21 cellular contexts compared by ENCODE assay signal in the genomic region with DNA sequence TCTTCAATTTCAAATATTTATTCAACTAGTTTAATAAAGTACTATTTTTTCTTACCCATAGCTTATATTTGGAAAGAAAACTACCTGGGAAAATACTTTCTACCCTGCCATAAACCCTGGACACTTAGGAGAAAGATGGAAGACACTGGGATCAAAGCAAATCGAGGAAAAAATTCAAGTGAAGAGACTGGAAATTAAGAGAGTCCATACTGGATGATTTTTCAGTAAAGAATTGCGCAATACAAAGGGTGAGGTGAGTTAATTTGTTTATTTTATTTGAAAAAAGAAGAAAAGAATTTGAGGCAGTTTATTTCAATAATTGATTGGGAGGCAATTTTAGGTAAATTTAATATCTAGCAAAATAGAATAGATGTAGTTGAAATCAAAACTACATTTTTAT.
DNase-seq lines count a peak whose midpoint lies in the region; ATAC-seq, FAIRE-seq and TF ChIP-seq lines count a peak whose summit lies in the region.
"Had no signal": no experiment of that assay in that cellular context is flagged by ENCODE, and none has a peak within 500 bp of the region (broad histone marks: within the 10 kb centered on the region; RNA-seq: fewer than 3 reads in every experiment).

No MANE protein-coding gene starts in this region.

- H3K9me3 ChIP-seq in A549 (no peaks in the 10 kb centered on the region), IMR-90 (ENCODE audit: control insufficient read depth, insufficient read depth, low read length) (no peaks in the 10 kb centered on the region), K562 (replicated peaks; ENCODE audit: control insufficient read depth, insufficient read depth, low read depth, low read length) (no peaks in the 10 kb centered on the region), H1 (ENCODE audit: insufficient read depth in 2 of 2, low read depth in 1 of 2, low read length in 1 of 2) (no peaks in the 10 kb centered on the region; a peak in 1 of 4 replicates), upper lobe of left lung (no peaks in the 10 kb centered on the region)
- H3K9me3 ChIP-seq: BLaER1 treated with 17β-estradiol and CSF1 and Interleukin-3, amounts not matched to agents 10 nM and 100 nM; Caco-2 had no signal

- TF ChIP-seq POLR2A in A549 (IDR thresholded peaks at IDR 0.05; ENCODE audit: low read length): no peak
- no peak for TF ChIP-seq POLR2A in IMR-90 (IDR thresholded peaks at IDR 0.05; ENCODE audit: low read depth, low read length)
- no peak for TF ChIP-seq POLR2A in K562 (conservative IDR thresholded peaks at IDR 0.05)
- TF ChIP-seq POLR2A in H1 (IDR thresholded peaks at IDR 0.05; ENCODE audit: control extremely low read depth in 1 of 2, low read depth in 2 of 2, low read length in 2 of 2): no peak
- no peak for TF ChIP-seq POLR2A in upper lobe of left lung (IDR thresholded peaks at IDR 0.05)
- TF ChIP-seq POLR2A in GM18505 (IDR thresholded peaks at IDR 0.05; ENCODE audit: borderline replicate concordance, extremely low read depth, insufficient read depth, insufficient read length): no peak

- H3K4me2 ChIP-seq in A549: no peak overlapping the region
- H3K4me2 ChIP-seq in IMR-90 (ENCODE audit: low read depth, low read length): no peak overlapping the region
- H3K4me2 ChIP-seq in K562 (ENCODE audit: insufficient read depth, low read length): no peak overlapping the region
- H3K4me2 ChIP-seq in H1 (ENCODE audit: insufficient read depth in 1 of 2, low read depth in 2 of 2, low read length in 2 of 2): no peak overlapping the region
- H3K4me2 ChIP-seq: BLaER1 treated with 17β-estradiol and CSF1 and Interleukin-3, amounts not matched to agents 10 nM and 100 nM had no signal

- no peak overlapping the region for H2BK5ac ChIP-seq in IMR-90 (ENCODE audit: low read depth, low read length, poor library complexity, severe bottlenecking)
- H2BK5ac ChIP-seq in H1 (ENCODE audit: low read depth, low read length): no peak overlapping the region

- H3K4me3 ChIP-seq in A549 (no peak overlapping the region), IMR-90 (ENCODE audit: insufficient read depth, low read depth, low read length) (no peak overlapping the region), K562 (no peak overlapping the region), H1 (ENCODE audit: extremely low read depth in 1 of 4, insufficient read depth in 2 of 4, low read depth in 3 of 4, low read length in 4 of 4) (no peak overlapping the region), upper lobe of left lung (no peak overlapping the region)
- H3K4me3 ChIP-seq: BLaER1 treated with 17β-estradiol and CSF1 and Interleukin-3, amounts not matched to agents 10 nM and 100 nM had no signal

- no peak for ATAC-seq in A549
- no peak for ATAC-seq in IMR-90 (ENCODE audit: low read depth)
- ATAC-seq in K562: no peak
- no peak for ATAC-seq in upper lobe of left lung (ENCODE audit: low FRiP score in 2 of 2)
- ATAC-seq in GM18505 (IDR thresholded peaks at IDR 0.05; ENCODE audit: unreplicated experiment): no peak
- ATAC-seq: CD8-positive, alpha-beta T cell had no signal

- H4K91ac ChIP-seq in IMR-90 (ENCODE audit: insufficient read depth, low read depth, low read length): no peak overlapping the region
- no peak overlapping the region for H4K91ac ChIP-seq in H1 (replicated peaks; ENCODE audit: insufficient read length, low read length)

- 5% methylated on average over 2 of the region's 2 CpGs for WGBS in A549 (ENCODE audit: missing lambda C conversion rate)
- 20 to 100% methylated on average over 1 of the region's 2 CpGs for whole genome bisulfite sequencing in IMR-90 (ENCODE audit: extremely low coverage in 2 of 2, insufficient read length in 1 of 2), 2 experiments
- 0% methylated on average over 2 of the region's 2 CpGs for whole genome bisulfite sequencing in K562 (ENCODE audit: insufficient coverage, low coverage, missing lambda C conversion rate)
- WGBS in H1 (ENCODE audit: extremely low coverage in 1 of 2, insufficient coverage in 1 of 2, insufficient read length in 1 of 2, insufficient replicate concordance in 2 of 2, low coverage in 1 of 2, low lambda C conversion rate in 2 of 2, missing lambda C conversion rate in 1 of 2), 2 experiments: 93 to 100% methylated on average over 1 to 2 of the region's 2 CpGs
- 86 to 87% methylated on average over 2 of the region's 2 CpGs for WGBS in upper lobe of left lung, 2 donors

- H3K27ac ChIP-seq in A549: no peak overlapping the region
- H3K27ac ChIP-seq in IMR-90 (ENCODE audit: insufficient read depth, low read length): no peak overlapping the region
- H3K27ac ChIP-seq in K562 (ENCODE audit: extremely low read depth, low read depth, low read length): no peak overlapping the region
- H3K27ac ChIP-seq in H1 (ENCODE audit: low read depth, low read length): no peak overlapping the region
- H3K27ac ChIP-seq in upper lobe of left lung: no peak overlapping the region
- H3K27ac ChIP-seq: BLaER1 treated with 17β-estradiol and CSF1 and Interleukin-3, amounts not matched to agents 10 nM and 100 nM; C4-2B had no signal

- H2BK20ac ChIP-seq in IMR-90 (ENCODE audit: low read depth, low read length): no peak overlapping the region
- no peak overlapping the region for H2BK20ac ChIP-seq in H1 (ENCODE audit: low read length)

- TF ChIP-seq CTCF in A549 (IDR thresholded peaks at IDR 0.05): no peak
- no peak for TF ChIP-seq CTCF in IMR-90 (conservative IDR thresholded peaks at IDR 0.05; ENCODE audit: low read depth, low read length)
- no peak for TF ChIP-seq CTCF in K562 (IDR thresholded peaks at IDR 0.05 in 2 of 3, conservative IDR thresholded peaks at IDR 0.05 in 1 of 3; ENCODE audit: insufficient read depth in 2 of 3, low read depth in 1 of 3, low read length in 3 of 3)
- no peak for TF ChIP-seq CTCF in H1 (IDR thresholded peaks at IDR 0.05; ENCODE audit: control extremely low read depth in 1 of 3, insufficient read depth in 1 of 3, low read depth in 1 of 3, low read length in 3 of 3)
- TF ChIP-seq CTCF in upper lobe of left lung (IDR thresholded peaks at IDR 0.05): no peak

- CTCF ChIA-PET in A549 (lab: Yijun Ruan, JAX): no interaction called here
- CTCF ChIA-PET in IMR-90 (lab: Yijun Ruan, JAX): no interaction called here
- CTCF ChIA-PET in K562 (lab: Yijun Ruan, JAX; ENCODE audit: low intra/inter-chr PET ratio): no interaction called here
- CTCF ChIA-PET in H1 (lab: Charles Lee; ENCODE audit: partially characterized antibody): no interaction called here

- H3K9me1 ChIP-seq in IMR-90 (ENCODE audit: insufficient read depth, low read length): no peaks in the 10 kb centered on the region
- H3K9me1 ChIP-seq in K562 (ENCODE audit: control insufficient read depth, insufficient read depth, low read length): no peaks in the 10 kb centered on the region

- H3K4me1 ChIP-seq in A549 (no peaks in the 10 kb centered on the region), IMR-90 (ENCODE audit: control insufficient read depth, insufficient read depth, low read length) (no peaks in the 10 kb centered on the region), K562 (replicated peaks in 1 of 2; ENCODE audit: control insufficient read depth in 2 of 2, insufficient read depth in 2 of 2, low read length in 2 of 2) (no peaks in the 10 kb centered on the region), H1 (replicated peaks in 1 of 4; ENCODE audit: control insufficient read depth in 3 of 4, insufficient read depth in 4 of 4, low read length in 3 of 4) (peaks cover 0 to 4% (median under 1%) of the 10 kb centered on the region in 4 experiments; a peak in 2 of 7 replicates), upper lobe of left lung (no peaks in the 10 kb centered on the region)
- H3K4me1 ChIP-seq: BLaER1 treated with 17β-estradiol and CSF1 and Interleukin-3, amounts not matched to agents 10 nM and 100 nM; Caco-2 had no signal

- H3K14ac ChIP-seq in IMR-90 (replicated peaks; ENCODE audit: low read depth, low read length) (no peak overlapping the region), H1 (ENCODE audit: insufficient read length) (no peak overlapping the region)

- H3K18ac ChIP-seq in IMR-90 (ENCODE audit: low read depth, low read length) (no peak overlapping the region), H1 (ENCODE audit: extremely low read depth, low read length) (no peak overlapping the region)

- H3K36me3 ChIP-seq in IMR-90 (ENCODE audit: control insufficient read depth, insufficient read depth, low read length): no peaks in the 10 kb centered on the region
- H3K36me3 ChIP-seq in K562 (ENCODE audit: control insufficient read depth, insufficient read depth, low read length): no peaks in the 10 kb centered on the region
- no peaks in the 10 kb centered on the region; a peak in 2 of 8 replicates for H3K36me3 ChIP-seq in H1 (ENCODE audit: control insufficient read depth in 2 of 4, insufficient read depth in 4 of 4, low read length in 3 of 4)
- no peaks in the 10 kb centered on the region for H3K36me3 ChIP-seq in upper lobe of left lung
- H3K36me3 ChIP-seq: BLaER1 treated with 17β-estradiol and CSF1 and Interleukin-3, amounts not matched to agents 10 nM and 100 nM had no signal

- no peaks in the 10 kb centered on the region; the same call in 1 of the 2 replicates for H3K23me2 ChIP-seq in H1 (ENCODE audit: low read depth, low read length)

- DNase-seq in A549 (ENCODE audit: low read depth in 1 of 2, low spot score in 1 of 2) (no peak), IMR-90 (no peak), K562 (ENCODE audit: extremely low read depth in 1 of 4, low spot score in 3 of 4) (no peak), H1 (ENCODE audit: low read depth in 1 of 2, low spot score in 2 of 2) (no peak), pons (ENCODE audit: low spot score) (no peak), upper lobe of left lung (no peak)
- DNase-seq: 8988T; AML-193; Caco-2; Calu3; CD4-positive, alpha-beta T cell; CD8-positive, alpha-beta T cell; DMS79 treated with DMSO at 0.1 percent for 48 hours; GF-D8 had no signal

- H2BK12ac ChIP-seq in H1 (ENCODE audit: low read depth, low read length): no peak overlapping the region

- no peaks in the 10 kb centered on the region for H3K79me1 ChIP-seq in IMR-90 (ENCODE audit: low read depth in 1 of 2, low read length in 2 of 2)
- H3K79me1 ChIP-seq in H1 (ENCODE audit: low read depth, low read length): no peaks in the 10 kb centered on the region

- H2BK120ac ChIP-seq in IMR-90 (ENCODE audit: low read depth, low read length) (no peak overlapping the region), H1 (replicated peaks; ENCODE audit: low read depth, low read length) (no peak overlapping the region)

- H3K27me3 ChIP-seq in IMR-90 (ENCODE audit: control insufficient read depth, insufficient read depth, low read length) (no peaks in the 10 kb centered on the region), K562 (ENCODE audit: control insufficient read depth in 2 of 2, insufficient read depth in 2 of 2, low read length in 2 of 2) (no peaks in the 10 kb centered on the region), H1 (replicated peaks in 1 of 4; ENCODE audit: control insufficient read depth in 3 of 4, extremely low read depth in 1 of 4, insufficient read depth in 3 of 4, low read length in 3 of 4) (no peaks in the 10 kb centered on the region), upper lobe of left lung (no peaks in the 10 kb centered on the region)
- H3K27me3 ChIP-seq: BLaER1 treated with 17β-estradiol and CSF1 and Interleukin-3, amounts not matched to agents 10 nM and 100 nM had no signal

- H3K4ac ChIP-seq in IMR-90 (ENCODE audit: low read depth, low read length) (no peak overlapping the region), H1 (replicated peaks; ENCODE audit: insufficient read length, low read depth, low read length) (no peak overlapping the region)

- in situ Hi-C loops in IMR-90 (cut with MboI; ENCODE audit: low sequenced_read_pairs) (no loop called here), K562 (cut with MboI) (no loop called here)

- H2AFZ ChIP-seq in IMR-90 (replicated peaks; ENCODE audit: low read length, poor library complexity) (no peak overlapping the region), K562 (ENCODE audit: low read depth, low read length) (no peak overlapping the region), H1 (ENCODE audit: low read length) (no peak overlapping the region)

- H4K20me1 ChIP-seq in IMR-90 (ENCODE audit: insufficient read depth, low read length) (no peaks in the 10 kb centered on the region), K562 (replicated peaks; ENCODE audit: control insufficient read depth, insufficient read depth, low read length) (no peaks in the 10 kb centered on the region), H1 (replicated peaks in 1 of 2; ENCODE audit: control insufficient read depth in 1 of 2, insufficient read depth in 2 of 2, low read length in 2 of 2) (no peaks in the 10 kb centered on the region)
- H4K20me1 ChIP-seq: BLaER1 treated with 17β-estradiol and CSF1 and Interleukin-3, amounts not matched to agents 10 nM and 100 nM had no signal

- H3K9ac ChIP-seq in IMR-90 (ENCODE audit: low read depth, low read length): no peak overlapping the region
- no peak overlapping the region for H3K9ac ChIP-seq in K562 (ENCODE audit: insufficient read depth in 1 of 2, low read depth in 2 of 2, low read length in 2 of 2)
- no peak overlapping the region for H3K9ac ChIP-seq in H1 (replicated peaks in 1 of 4; ENCODE audit: extremely low read depth in 1 of 4, low read depth in 3 of 4, low read length in 3 of 4)
- H3K9ac ChIP-seq: BLaER1 treated with 17β-estradiol and CSF1 and Interleukin-3, amounts not matched to agents 10 nM and 100 nM had no signal

- no peak overlapping the region for H2AK9ac ChIP-seq in IMR-90 (replicated peaks; ENCODE audit: low read depth, low read length, poor library complexity)

- H3K23ac ChIP-seq in IMR-90 (ENCODE audit: low read depth, low read length): no peak overlapping the region
- H3K23ac ChIP-seq in H1 (ENCODE audit: insufficient read length): no peak overlapping the region

- no TSS peak for BruUV-seq in IMR-90 (replicated peaks; lab: Mats Ljungman, UMichigan)
- BruUV-seq in K562 (replicated peaks; lab: Mats Ljungman, UMichigan): no TSS peak

- POLR2A ChIA-PET in A549 (lab: Yijun Ruan, JAX): no interaction called here
- POLR2A ChIA-PET in IMR-90 (lab: Charles Lee; ENCODE audit: unreplicated experiment): no interaction called here
- POLR2A ChIA-PET in K562 (lab: Yijun Ruan, JAX): no interaction called here
- POLR2A ChIA-PET in H1 (lab: Charles Lee; ENCODE audit: partially characterized antibody): no interaction called here

- FAIRE-seq in A549 (lab: Jason Lieb, UNC) (no peak), K562 (lab: Jason Lieb, UNC) (no peak), H1 (lab: Jason Lieb, UNC) (no peak)
- FAIRE-seq: D721Med, G401.6, GM12891, GM18507 had no signal

- no peak overlapping the region for H4K5ac ChIP-seq in IMR-90 (ENCODE audit: low read depth, low read length)
- H4K5ac ChIP-seq in H1 (ENCODE audit: insufficient read length, low read depth, low read length): no peak overlapping the region

- intact Hi-C loops in IMR-90 (cut with micrococcal nuclease) (no loop called here), K562 (cut with micrococcal nuclease) (no loop called here)

- dilution Hi-C loops in IMR-90 (cut with HindIII; ENCODE audit: low sequenced_read_pairs, unreplicated experiment): no loop called here

- H2AK5ac ChIP-seq in IMR-90 (ENCODE audit: low read depth, low read length) (no peak overlapping the region), H1 (ENCODE audit: low read depth, low read length) (no peak overlapping the region)

- no peak overlapping the region for H3K56ac ChIP-seq in IMR-90 (ENCODE audit: extremely low read depth, insufficient read depth, low read length)
- H3K56ac ChIP-seq in H1 (replicated peaks; ENCODE audit: insufficient read length, low read depth, low read length): no peak overlapping the region

- H2BK15ac ChIP-seq in IMR-90 (ENCODE audit: low read depth, low read length) (no peak overlapping the region), H1 (ENCODE audit: low read length) (no peak overlapping the region)

- no peak overlapping the region for H4K8ac ChIP-seq in IMR-90 (ENCODE audit: low read depth in 2 of 2, low read length in 2 of 2)
- H4K8ac ChIP-seq in H1 (ENCODE audit: extremely low read depth, insufficient read depth, low read length): no peak overlapping the region

- no peak for TF ChIP-seq EP300 in A549 (IDR thresholded peaks at IDR 0.05)
- no peak for TF ChIP-seq EP300 in K562 (IDR thresholded peaks at IDR 0.05; ENCODE audit: low read length)
- TF ChIP-seq EP300 in H1 (IDR thresholded peaks at IDR 0.05; ENCODE audit: borderline replicate concordance in 1 of 2, low read depth in 2 of 2, low read length in 2 of 2): no peak
- no peak for TF ChIP-seq EP300 in upper lobe of left lung (IDR thresholded peaks at IDR 0.05)

- TF ChIP-seq RAD21 in A549 (conservative IDR thresholded peaks at IDR 0.05 in 1 of 2, IDR thresholded peaks at IDR 0.05 in 1 of 2): no peak
- TF ChIP-seq RAD21 in IMR-90 (IDR thresholded peaks at IDR 0.05; ENCODE audit: low read length): no peak
- TF ChIP-seq RAD21 in K562 (CRISPR knock-in tag; conservative IDR thresholded peaks at IDR 0.05 in 1 of 2, IDR thresholded peaks at IDR 0.05 in 1 of 2): no peak
- TF ChIP-seq RAD21 in H1 (IDR thresholded peaks at IDR 0.05 in 1 of 2, conservative IDR thresholded peaks at IDR 0.05 in 1 of 2; ENCODE audit: low read depth in 2 of 2, low read length in 2 of 2): no peak

- no peaks in the 10 kb centered on the region for H3K79me2 ChIP-seq in K562 (ENCODE audit: control insufficient read depth, insufficient read depth, low read length)
- no peaks in the 10 kb centered on the region for H3K79me2 ChIP-seq in H1 (ENCODE audit: control insufficient read depth in 1 of 2, insufficient read depth in 2 of 2, low read length in 2 of 2)
